17 cellular contexts compared by ENCODE assay signal in the genomic region with DNA sequence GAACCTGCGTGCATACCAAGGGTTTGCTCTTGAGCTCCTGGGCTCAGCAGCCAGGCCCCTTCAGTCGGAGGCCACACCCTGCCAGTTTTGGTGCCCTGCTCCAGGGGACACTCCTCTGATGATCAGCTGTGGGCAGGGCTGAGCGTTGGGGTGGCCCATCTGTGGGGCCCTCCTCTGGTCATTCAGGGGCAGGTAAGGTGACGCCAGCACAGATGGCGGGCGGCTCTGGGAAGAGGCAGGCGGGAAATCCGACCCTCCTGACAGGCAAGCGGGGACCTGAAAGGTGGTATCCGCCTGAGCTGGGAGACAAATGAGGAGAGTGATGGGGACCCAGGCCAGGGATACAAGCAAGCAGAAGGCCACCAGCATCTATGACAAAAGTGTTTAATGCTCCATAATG. TPM values are rescaled to one million over a fixed set of nuclear protein-coding genes. Genes with fewer than 3 reads are reported as not detected.
"Had no signal": no experiment of that assay in that cellular context is flagged by ENCODE, and none has a peak within 500 bp of the region (broad histone marks: within the 10 kb centered on the region; RNA-seq: fewer than 3 reads in every experiment).

No MANE protein-coding gene starts in this region.

- H3K27ac ChIP-seq: epithelial cell of prostate, tibial artery had no signal

- H3K9me3 Mint-ChIP-seq: activated naive CD8-positive, alpha-beta T cell treated with anti-CD3 and anti-CD28 coated beads for 36 hours; mesothelial cell of epicardium; stimulated activated naive B cell treated with anti-CD40 and anti-IgM and Interleukin-4, amounts not matched to agents 10 μg/mL and 1 μg/mL and 100 μg/mL, for 72 hours had no signal

- H3K27me3 Mint-ChIP-seq: activated naive CD8-positive, alpha-beta T cell treated with anti-CD3 and anti-CD28 coated beads for 36 hours had no signal

- H3K36me3 ChIP-seq: tibial artery had no signal

- H3K27ac Mint-ChIP-seq: activated naive CD8-positive, alpha-beta T cell treated with anti-CD3 and anti-CD28 coated beads for 36 hours; stimulated activated naive B cell treated with anti-CD40 and anti-IgM and Interleukin-4, amounts not matched to agents 10 μg/mL and 1 μg/mL and 100 μg/mL, for 72 hours had no signal

- H3K4me3 ChIP-seq: lung, tibial artery had no signal

- DNase-seq: activated CD4-positive, alpha-beta T cell treated with anti-CD3 and anti-CD28 coated beads for 1 hour; activated CD4-positive, alpha-beta T cell treated with anti-CD3 and anti-CD28 coated beads, Interleukin-2, amount 50 U/mL, for 4 hours; activated naive CD8-positive, alpha-beta T cell treated with anti-CD3 and anti-CD28 coated beads for 36 hours; activated T-cell treated with anti-CD3 and anti-CD28 coated beads for 4 hours; cerebellar nuclear complex; dermis blood vessel endothelial cell; foreskin melanocyte; left cardiac atrium; stimulated activated CD4-positive, alpha-beta T cell treated with anti-CD3 and anti-CD28 coated beads, Interleukin-12 subunit alpha, Interleukin-12 subunit beta, amount 100 ng/mL, for 4 hours; stimulated activated CD4-positive, alpha-beta T cell treated with anti-CD3 and anti-CD28 coated beads, Interleukin-2, amount 100 ng/mL, for 24 hours; stimulated activated naive B cell treated with anti-CD40 and anti-IgM and Interleukin-4, amounts not matched to agents 10 μg/mL and 1 μg/mL and 100 μg/mL, for 72 hours; T1000; tibial artery had no signal

- ATAC-seq: left cardiac atrium; stimulated activated naive B cell treated with anti-CD40 and anti-IgM and Interleukin-4, amounts not matched to agents 10 μg/mL and 1 μg/mL and 100 μg/mL, for 72 hours had no signal

- H3K9me3 ChIP-seq: tibial artery had no signal

- H3K4me3 Mint-ChIP-seq: activated naive CD8-positive, alpha-beta T cell treated with anti-CD3 and anti-CD28 coated beads for 36 hours; mesothelial cell of epicardium; stimulated activated naive B cell treated with anti-CD40 and anti-IgM and Interleukin-4, amounts not matched to agents 10 μg/mL and 1 μg/mL and 100 μg/mL, for 72 hours had no signal

RNA-seq across cellular contexts. Expression of gene MFNG, which starts 3.8 kb away (rescaled TPM):
- total RNA-seq: fibroblast of lung had no signal
